11 cellular contexts compared by ENCODE assay signal in genomic region chr6:31969712-31970603, GRCh38. TPM values are rescaled to one million over a fixed set of nuclear protein-coding genes. Genes with fewer than 3 reads are reported as not detected.
DNase-seq lines count a peak whose midpoint lies in the region; ATAC-seq and TF ChIP-seq lines count a peak whose summit lies in the region.
"Had no signal": no experiment of that assay in that cellular context is flagged by ENCODE, and none has a peak within 500 bp of the region (broad histone marks: within the 10 kb centered on the region; RNA-seq: fewer than 3 reads in every experiment).

No MANE protein-coding gene starts in this region.

- no peak overlapping the region for H3K4me3 ChIP-seq in CD4-positive, alpha-beta memory T cell (ENCODE audit: low read length in 2 of 2)
- H3K4me3 ChIP-seq in NB4 (ENCODE audit: low read depth, low read length) (peak overlapping the region; percentile 99), osteoblast (ENCODE audit: insufficient read depth, low read length) (peak overlapping the region; percentile 91)
- H3K4me3 ChIP-seq: testis had no signal

- POLR2A ChIA-PET in CD4-positive, alpha-beta memory T cell (lab: Charles Lee; ENCODE audit: partially characterized antibody) = interaction anchor here (2.6 to 7.5 kb wide), 3 partner anchors 11 to 226 kb away, joined by 8 to 195 read pairs (median 36); partner anchors contain the start of genes NELFE and SKIC2

- no peaks in the 10 kb centered on the region for H3K27me3 Mint-ChIP-seq in CD4-positive, alpha-beta memory T cell
- H3K27me3 Mint-ChIP-seq in dendritic cell treated with granulocyte-macrophage colony-stimulating factor and Interleukin-4, amounts not matched to agents 40 ng/mL and 50 ng/mL, for 4 days = no peaks in the 10 kb centered on the region

- peak overlapping the region; percentile 99 for H3K27ac ChIP-seq in CD4-positive, alpha-beta memory T cell (ENCODE audit: low read depth, low read length)
- peak overlapping the region; percentile 99 for H3K27ac ChIP-seq in osteoblast (ENCODE audit: low read depth, low read length)

- no peak for TF ChIP-seq POLR2A in NB4 (IDR thresholded peaks at IDR 0.05; ENCODE audit: extremely low read depth, insufficient read length)

- CTCF ChIA-PET in CD4-positive, alpha-beta memory T cell (lab: Charles Lee; ENCODE audit: partially characterized antibody) = interaction anchor here (1.6 to 2.7 kb wide), 3 partner anchors 10 to 18 kb away, joined by 5 to 21 read pairs (median 7); partner anchors contain the start of genes NELFE and SKIC2

- H3K9me3 ChIP-seq in CD4-positive, alpha-beta memory T cell (ENCODE audit: control insufficient read depth in 1 of 2, low read length in 2 of 2) = no peaks in the 10 kb centered on the region
- no peaks in the 10 kb centered on the region for H3K9me3 ChIP-seq in osteoblast (ENCODE audit: low read depth, low read length)
- H3K9me3 ChIP-seq: testis had no signal

- peaks cover 55% of the 10 kb centered on the region for H3K79me2 ChIP-seq in osteoblast (ENCODE audit: insufficient read depth, low read length)

- H3K9me3 Mint-ChIP-seq in CD4-positive, alpha-beta memory T cell = peaks cover 0 to 11% (median 0%) of the 10 kb centered on the region in 8 donors
- no peaks in the 10 kb centered on the region for H3K9me3 Mint-ChIP-seq in dendritic cell treated with granulocyte-macrophage colony-stimulating factor and Interleukin-4, amounts not matched to agents 40 ng/mL and 50 ng/mL, for 4 days

- peak overlapping the region; percentile 89 to 100 (median 100) for H3K27ac Mint-ChIP-seq in CD4-positive, alpha-beta memory T cell
- peak overlapping the region; percentile 98 for H3K27ac Mint-ChIP-seq in dendritic cell treated with granulocyte-macrophage colony-stimulating factor and Interleukin-4, amounts not matched to agents 40 ng/mL and 50 ng/mL, for 4 days

- H3K4me1 Mint-ChIP-seq in CD4-positive, alpha-beta memory T cell = peaks cover 20 to 59% (median 31%) of the 10 kb centered on the region in 4 donors
- peaks cover 43% of the 10 kb centered on the region for H3K4me1 Mint-ChIP-seq in dendritic cell treated with granulocyte-macrophage colony-stimulating factor and Interleukin-4, amounts not matched to agents 40 ng/mL and 50 ng/mL, for 4 days (ENCODE audit: low read depth)

- peaks cover 50% of the 10 kb centered on the region for H3K36me3 ChIP-seq in CD4-positive, alpha-beta memory T cell (ENCODE audit: insufficient read depth, low read length)
- peaks cover 52% of the 10 kb centered on the region for H3K36me3 ChIP-seq in osteoblast (ENCODE audit: insufficient read depth, low read length)

- no peaks in the 10 kb centered on the region for H3K27me3 ChIP-seq in CD4-positive, alpha-beta memory T cell (ENCODE audit: insufficient read depth, low read length)
- H3K27me3 ChIP-seq in osteoblast (ENCODE audit: insufficient read depth, low read length) = no peaks in the 10 kb centered on the region
- H3K27me3 ChIP-seq: testis had no signal

- DNase-seq in CD4-positive, alpha-beta memory T cell = peak in 1 of 5 donors; percentile 16
- no peak for DNase-seq in NB4 (ENCODE audit: low read depth)
- peak; percentile 95 for DNase-seq in osteoblast (ENCODE audit: insufficient read length, low spot score, missing footprints)
- no peak for DNase-seq in DMS79 treated with DMSO at 0.1 percent for 48 hours (lab: John Stamatoyannopoulos, UW)
- DNase-seq: dermis blood vessel endothelial cell, testis had no signal

- H2AFZ ChIP-seq in osteoblast (ENCODE audit: low read length) = no peak overlapping the region

- peak overlapping the region; percentile 93 for H3K4me2 ChIP-seq in osteoblast (ENCODE audit: insufficient read depth, low read length)

- peaks cover 4% of the 10 kb centered on the region for H4K20me1 ChIP-seq in osteoblast (ENCODE audit: insufficient read depth, low read length)

- intact Hi-C loops in CD4-positive, alpha-beta memory T cell (cut with micrococcal nuclease) = loop anchor here (10.0 kb wide), 2 partner anchors 135 to 1305 kb away; partner anchors contain the start of genes B3GALT4, RPS18 and VPS52
- intact Hi-C loops in dendritic cell treated with granulocyte-macrophage colony-stimulating factor and Interleukin-4, amounts not matched to agents 40 ng/mL and 50 ng/mL, for 4 days (cut with micrococcal nuclease) = no loop called here

- peaks cover 20 to 58% of the 10 kb centered on the region in 2 donors for H3K36me3 Mint-ChIP-seq in CD4-positive, alpha-beta memory T cell
- H3K36me3 Mint-ChIP-seq in dendritic cell treated with granulocyte-macrophage colony-stimulating factor and Interleukin-4, amounts not matched to agents 40 ng/mL and 50 ng/mL, for 4 days (ENCODE audit: low read depth) = peaks cover 76% of the 10 kb centered on the region

- H3K4me3 Mint-ChIP-seq in CD4-positive, alpha-beta memory T cell = peak overlapping the region; percentile 61 to 98 (median 70)
- H3K4me3 Mint-ChIP-seq in dendritic cell treated with granulocyte-macrophage colony-stimulating factor and Interleukin-4, amounts not matched to agents 40 ng/mL and 50 ng/mL, for 4 days = no peak overlapping the region

- ATAC-seq in GM18861 (IDR thresholded peaks at IDR 0.05; ENCODE audit: unreplicated experiment) (no peak), GM18870 (IDR thresholded peaks at IDR 0.05; ENCODE audit: unreplicated experiment) (no peak), HG03521 (IDR thresholded peaks at IDR 0.05; ENCODE audit: unreplicated experiment) (no peak)

- TF ChIP-seq CTCF in NB4 (IDR thresholded peaks at IDR 0.05; ENCODE audit: low read depth, low read length) (no peak), osteoblast (IDR thresholded peaks at IDR 0.05; ENCODE audit: extremely low read depth, low read depth, low read length) (no peak)

- H3K4me1 ChIP-seq in CD4-positive, alpha-beta memory T cell (ENCODE audit: insufficient read depth, low read length) = peaks cover 31% of the 10 kb centered on the region
- H3K4me1 ChIP-seq in osteoblast (ENCODE audit: insufficient read depth, low read length) = peaks cover 32% of the 10 kb centered on the region

RNA-seq across cellular contexts. Expression of gene DXO, which starts 2.0 kb away (rescaled TPM):
- 10 to 100 TPM; 27.8 to 30.3 TPM for total RNA-seq in CD4-positive, alpha-beta memory T cell
- polyA plus RNA-seq in CD4-positive, alpha-beta memory T cell = 10 to 100 TPM; 10.8 to 11.7 TPM
- total RNA-seq in osteoblast = 16.8 and 18.1 TPM in 2 replicates

RNA-seq across cellular contexts. Expression of gene SKIC2, which starts 11.0 kb away (rescaled TPM):
- total RNA-seq in CD4-positive, alpha-beta memory T cell = 100 to 1,000 TPM; 117 to 119 TPM
- 10 to 100 TPM; 21.8 to 23.0 TPM for polyA plus RNA-seq in CD4-positive, alpha-beta memory T cell
- total RNA-seq in osteoblast = 42.0 and 46.0 TPM in 2 replicates

RNA-seq across cellular contexts. Expression of gene NELFE, which starts 11.2 kb away (rescaled TPM):
- 10 to 100 TPM; 45.8 to 49.0 TPM for total RNA-seq in CD4-positive, alpha-beta memory T cell
- 10 to 100 TPM; 67.0 to 78.5 TPM for polyA plus RNA-seq in CD4-positive, alpha-beta memory T cell
- total RNA-seq in osteoblast = 86.5 and 95.8 TPM in 2 replicates

RNA-seq across cellular contexts. Expression of gene C4A, which starts 11.9 kb away (rescaled TPM):
- total RNA-seq in CD4-positive, alpha-beta memory T cell = 1 to 10 TPM; 6.7 to 9.8 TPM
- under 1 TPM in 1 of 2 donors, not detected in 1; 0.17 TPM for polyA plus RNA-seq in CD4-positive, alpha-beta memory T cell
- 7.2 and 8.3 TPM in 2 replicates for total RNA-seq in osteoblast

RNA-seq across cellular contexts. Expression of gene CFB, which starts 24.1 kb away (rescaled TPM):
- total RNA-seq in CD4-positive, alpha-beta memory T cell = under 1 TPM in 1 of 2 experiments, not detected in 1; 0.64 TPM
- polyA plus RNA-seq in CD4-positive, alpha-beta memory T cell = not detected
- 16.5 and 26.8 TPM in 2 replicates for total RNA-seq in osteoblast
- total RNA-seq: SK-MEL-5 had no signal

Comparison
In these comparisons a context has a peak if more than half of its experiments do, and no peak if none do; other contexts are left out.
1. H3K4me3 ChIP-seq: peak in NB4 (single experiment) and osteoblast (single experiment); none in CD4-positive, alpha-beta memory T cell (0 of 2).